1 cellular context compared by ENCODE assay signal in the genomic region with DNA sequence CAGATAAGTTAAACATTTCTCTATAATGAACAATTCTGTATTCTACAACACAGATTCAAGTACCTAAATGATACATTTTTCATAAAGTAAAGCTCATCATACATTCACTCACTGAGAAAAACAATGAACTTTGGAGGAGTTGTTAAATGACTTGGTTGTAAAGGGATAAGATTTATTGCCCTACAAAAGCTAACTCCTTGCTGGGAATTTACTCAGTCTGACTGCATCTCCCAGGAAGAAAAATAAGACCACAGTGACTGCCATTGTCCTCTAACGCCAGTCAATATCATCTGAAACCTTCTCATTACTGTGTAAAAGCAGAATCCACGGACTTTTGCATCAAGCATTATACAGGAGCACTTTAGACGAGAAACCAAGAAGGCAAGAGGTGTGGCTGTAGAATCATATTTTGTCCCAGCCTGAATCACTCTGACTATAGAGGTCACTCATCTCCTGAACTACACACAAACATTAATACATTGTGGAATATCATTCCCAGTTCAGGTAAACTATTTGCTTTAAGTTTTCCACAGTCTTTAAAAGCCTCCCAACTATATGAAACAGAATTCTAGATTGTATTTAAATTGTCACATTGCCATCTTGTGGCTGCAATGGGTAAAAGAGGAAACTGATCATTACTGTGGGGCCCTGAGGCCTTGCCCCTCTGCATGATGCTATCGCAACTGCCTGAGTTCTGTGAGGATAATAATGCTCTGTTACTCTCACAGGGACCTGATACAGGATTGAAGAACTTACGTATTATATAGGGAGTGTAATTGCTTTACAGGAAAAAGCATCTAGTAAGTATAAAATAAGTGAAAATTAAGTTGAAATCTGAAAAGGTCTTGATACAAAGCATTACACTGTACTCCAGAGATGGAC.
TF ChIP-seq lines count a peak whose summit lies in the region.

No MANE protein-coding gene starts in this region.

TF ChIP-seq in GM23338, 12 proteins besides CTCF, POLR2A, EP300 and RAD21:
- no peak for TF ChIP-seq ZNF462 (CRISPR knock-in tag; IDR thresholded peaks at IDR 0.05)
- no peak for TF ChIP-seq POLR2AphosphoS5 (IDR thresholded peaks at IDR 0.05; ENCODE audit: low read depth)
- no peak for TF ChIP-seq ETS1 (IDR thresholded peaks at IDR 0.05)
- no peak for TF ChIP-seq JUNB (IDR thresholded peaks at IDR 0.05; ENCODE audit: unreplicated experiment)
- TF ChIP-seq ZNF331 (CRISPR knock-in tag; IDR thresholded peaks at IDR 0.05; ENCODE audit: low read depth), result no peak
- TF ChIP-seq REST (IDR thresholded peaks at IDR 0.05; ENCODE audit: unreplicated experiment), result no peak
- TF ChIP-seq ZNF114 (CRISPR knock-in tag; IDR thresholded peaks at IDR 0.05), result no peak
- TF ChIP-seq EZH2 (IDR thresholded peaks at IDR 0.05; ENCODE audit: low read depth, unreplicated experiment), result no peak
- TF ChIP-seq NANOG (IDR thresholded peaks at IDR 0.05; ENCODE audit: borderline replicate concordance), result no peak
- no peak for TF ChIP-seq CREB1 (CRISPR knock-in tag; IDR thresholded peaks at IDR 0.05; ENCODE audit: low read depth)
- TF ChIP-seq EZH2phosphoT487 (IDR thresholded peaks at IDR 0.05; ENCODE audit: unreplicated experiment), result no peak
- no peak for TF ChIP-seq STAT1 (IDR thresholded peaks at IDR 0.05; ENCODE audit: unreplicated experiment)
